22 cellular contexts compared by ENCODE assay signal in genomic region chrX:44767308-44767707, GRCh38.
"Had no signal": no experiment of that assay in that cellular context is flagged by ENCODE, and none has a peak within 500 bp of the region (broad histone marks: within the 10 kb centered on the region; RNA-seq: fewer than 3 reads in every experiment).

No MANE protein-coding gene starts in this region.

- FAIRE-seq: frontal cortex, keratinocyte had no signal

- H3K36me3 ChIP-seq: lower lobe of right lung, ovary, sigmoid colon, stomach, thyroid gland, vagina had no signal

- H3K27me3 ChIP-seq: ovary, sigmoid colon, stomach, thyroid gland, vagina had no signal

- H3K4me1 ChIP-seq: lower lobe of right lung, psoas muscle, sigmoid colon, stomach, thyroid gland, vagina had no signal

- ATAC-seq: left ventricle myocardium superior; lower lobe of right lung; natural killer cell; psoas muscle; right cardiac atrium; stimulated activated effector memory CD8-positive, alpha-beta T cell treated with anti-CD3 and anti-CD28 coated beads, Interleukin-12 subunit alpha, Interleukin-12 subunit beta, amount 100 ng/mL, for 72 hours had no signal

- DNase-seq: dorsolateral prefrontal cortex; effector CD4-positive, alpha-beta T cell; hypothalamus; left ventricle myocardium superior; lower lobe of right lung; natural killer cell; occipital lobe; ovary; posterior cingulate gyrus; psoas muscle; right cardiac atrium; sigmoid colon; stimulated activated CD4-positive, alpha-beta T cell treated with anti-CD3 and anti-CD28 coated beads, Interleukin-2, amount 100 ng/mL, for 24 hours; stimulated activated CD4-positive, alpha-beta T cell treated with anti-CD3 and anti-CD28 coated beads, Interleukin-4, amount 100 ng/mL, for 24 hours; stimulated activated naive CD4-positive, alpha-beta T cell treated with Interleukin-2 at 50 U/mL for 16 hours; stomach; thyroid gland; trophoblast cell had no signal

- H3K9me3 ChIP-seq: lower lobe of right lung, ovary, psoas muscle, sigmoid colon, thyroid gland, vagina had no signal

- H3K4me3 ChIP-seq: dorsolateral prefrontal cortex, lower lobe of right lung, ovary, psoas muscle, sigmoid colon, stomach, thyroid gland, vagina had no signal

- H3K27ac ChIP-seq: dorsolateral prefrontal cortex, lower lobe of right lung, ovary, psoas muscle, sigmoid colon, stomach, thyroid gland, vagina had no signal
